Comparison of ENCODE assay signal across 17 cellular contexts in genomic region chr14:92649066-92649465, GRCh38.
DNase-seq lines count a peak whose midpoint lies in the region; ATAC-seq and TF ChIP-seq lines count a peak whose summit lies in the region.
"Had no signal": no experiment of that assay in that cellular context is flagged by ENCODE, and none has a peak within 500 bp of the region (broad histone marks: within the 10 kb centered on the region; RNA-seq: fewer than 3 reads in every experiment).

No MANE protein-coding gene starts in this region.

- no peak for TF ChIP-seq POLR2A in Peyer's patch (IDR thresholded peaks at IDR 0.05)
- no peak for TF ChIP-seq POLR2A in esophagus squamous epithelium (IDR thresholded peaks at IDR 0.05)
- TF ChIP-seq POLR2A in sigmoid colon (IDR thresholded peaks at IDR 0.05), result no peak

- peaks cover 0 to 2% (median 0%) of the 10 kb centered on the region in 7 donors for H3K9me3 Mint-ChIP-seq in CD4-positive, CD25-positive, alpha-beta regulatory T cell

- TF ChIP-seq CTCF in Peyer's patch (IDR thresholded peaks at IDR 0.05) (no peak), esophagus squamous epithelium (IDR thresholded peaks at IDR 0.05) (no peak), sigmoid colon (IDR thresholded peaks at IDR 0.05) (no peak), BE2C (IDR thresholded peaks at IDR 0.05; ENCODE audit: low read depth, low read length) (no peak)

- H3K36me3 ChIP-seq in CD4-positive, CD25-positive, alpha-beta regulatory T cell (ENCODE audit: control insufficient read depth, insufficient read depth, low read length), result no peaks in the 10 kb centered on the region
- H3K36me3 ChIP-seq in Peyer's patch (peaks cover 0 to 22% (median 0%) of the 10 kb centered on the region in 3 donors), esophagus squamous epithelium (peaks cover 0 to 11% (median 10%) of the 10 kb centered on the region in 3 donors), sigmoid colon (peaks cover 6 to 20% (median 15%) of the 10 kb centered on the region in 4 donors), BE2C (no peaks in the 10 kb centered on the region)
- H3K36me3 ChIP-seq: HAP-1 had no signal

- no peak for ATAC-seq in CD4-positive, CD25-positive, alpha-beta regulatory T cell (ENCODE audit: low read depth in 2 of 2)
- no peak for ATAC-seq in left cardiac atrium

- no peak for TF ChIP-seq EP300 in sigmoid colon (IDR thresholded peaks at IDR 0.05)

- H3K27me3 ChIP-seq in CD4-positive, CD25-positive, alpha-beta regulatory T cell (ENCODE audit: control insufficient read depth, insufficient read depth, low read length), result no peaks in the 10 kb centered on the region
- H3K27me3 ChIP-seq in Peyer's patch (no peaks in the 10 kb centered on the region), esophagus squamous epithelium (no peaks in the 10 kb centered on the region), sigmoid colon (no peaks in the 10 kb centered on the region), BE2C (no peaks in the 10 kb centered on the region)

- no peaks in the 10 kb centered on the region for H3K9me3 ChIP-seq in CD4-positive, CD25-positive, alpha-beta regulatory T cell (ENCODE audit: control insufficient read depth in 2 of 2, low read length in 2 of 2)
- H3K9me3 ChIP-seq in Peyer's patch, result no peaks in the 10 kb centered on the region
- H3K9me3 ChIP-seq in esophagus squamous epithelium, result peaks cover 0 to 10% (median 0%) of the 10 kb centered on the region in 3 donors
- no peaks in the 10 kb centered on the region for H3K9me3 ChIP-seq in sigmoid colon
- H3K9me3 ChIP-seq in BE2C, result no peaks in the 10 kb centered on the region
- H3K9me3 ChIP-seq: HAP-1 had no signal

- 86 to 92% methylated on average over 7 of the region's 7 CpGs for WGBS in esophagus squamous epithelium, 2 donors
- 94 to 98% methylated on average over 7 of the region's 7 CpGs for WGBS in sigmoid colon, 2 donors

- H3K4me1 Mint-ChIP-seq in CD4-positive, CD25-positive, alpha-beta regulatory T cell, result peaks cover 6 to 60% (median 39%) of the 10 kb centered on the region in 4 donors

- DNase-seq in CD4-positive, CD25-positive, alpha-beta regulatory T cell, result no peak
- DNase-seq in Peyer's patch (no peak), esophagus squamous epithelium (lab: John Stamatoyannopoulos, UW) (no peak), sigmoid colon (no peak), left cardiac atrium (no peak), NCI-H2171 (lab: John Stamatoyannopoulos, UW) (no peak), BE2C (no peak), NCI-H446 (lab: John Stamatoyannopoulos, UW) (no peak)
- DNase-seq: activated CD4-positive, alpha-beta T cell treated with anti-CD3 and anti-CD28 coated beads for 1 hour; activated gamma-delta T cell treated with Interleukin-2 at 50 U/mL for 16 hours; erythroblast; GDM1; NCI-H1048 had no signal

- no peak overlapping the region for H3K4me3 ChIP-seq in CD4-positive, CD25-positive, alpha-beta regulatory T cell (ENCODE audit: low read depth, low read length)
- H3K4me3 ChIP-seq in Peyer's patch (no peak overlapping the region), esophagus squamous epithelium (no peak overlapping the region), sigmoid colon (no peak overlapping the region), BE2C (ENCODE audit: low read depth, low read length) (no peak overlapping the region)
- H3K4me3 ChIP-seq: BLaER1, HAP-1, SK-N-MC had no signal

- H3K27ac ChIP-seq in CD4-positive, CD25-positive, alpha-beta regulatory T cell (ENCODE audit: insufficient read depth, low read length, poor library complexity, severe bottlenecking), result peak overlapping the region; percentile 19
- H3K27ac ChIP-seq in Peyer's patch (peak overlapping the region in 3 of 4 donors; percentile 70 to 88 (median 88)), esophagus squamous epithelium (peak overlapping the region; percentile 63 to 91 (median 80)), sigmoid colon (peak overlapping the region; percentile 81 to 99 (median 97))
- H3K27ac ChIP-seq: BLaER1, parathyroid adenoma, SK-N-MC had no signal

- intact Hi-C loops in esophagus squamous epithelium (cut with DNase I), result no loop called here
- intact Hi-C loops in sigmoid colon (cut with DNase I), result no loop called here
- intact Hi-C loops in left cardiac atrium (cut with DNase I), result no loop called here

- H3K27ac Mint-ChIP-seq in CD4-positive, CD25-positive, alpha-beta regulatory T cell, result peak overlapping the region; percentile 97 to 100 (median 98)

- peaks cover 6% of the 10 kb centered on the region for H3K36me3 Mint-ChIP-seq in CD4-positive, CD25-positive, alpha-beta regulatory T cell

- no peaks in the 10 kb centered on the region for H3K27me3 Mint-ChIP-seq in CD4-positive, CD25-positive, alpha-beta regulatory T cell

- H3K4me3 Mint-ChIP-seq in CD4-positive, CD25-positive, alpha-beta regulatory T cell, result peak overlapping the region in 3 of 4 donors; percentile 59 to 100 (median 76)

- H3K4me1 ChIP-seq in CD4-positive, CD25-positive, alpha-beta regulatory T cell (ENCODE audit: control insufficient read depth, insufficient read depth, low read length, poor library complexity, severe bottlenecking), result peaks cover 48% of the 10 kb centered on the region
- H3K4me1 ChIP-seq in Peyer's patch, result peaks cover 0 to 34% (median 12%) of the 10 kb centered on the region in 4 donors
- H3K4me1 ChIP-seq in esophagus squamous epithelium, result peaks cover 7 to 50% (median 40%) of the 10 kb centered on the region in 3 donors
- peaks cover 0 to 77% (median 67%) of the 10 kb centered on the region in 4 donors for H3K4me1 ChIP-seq in sigmoid colon
- no peaks in the 10 kb centered on the region for H3K4me1 ChIP-seq in BE2C
- H3K4me1 ChIP-seq: HAP-1, parathyroid adenoma had no signal

Comparison
In these comparisons a context has a peak if more than half of its experiments do, and no peak if none do; other contexts are left out.
1. H3K27ac ChIP-seq: peak in every context shown above with its lines; median percentile 97 in sigmoid colon; 88 in Peyer's patch; 80 in esophagus squamous epithelium; 19 in CD4-positive, CD25-positive, alpha-beta regulatory T cell.